ENCODE assay signal across 16 cellular contexts in the genomic region with DNA sequence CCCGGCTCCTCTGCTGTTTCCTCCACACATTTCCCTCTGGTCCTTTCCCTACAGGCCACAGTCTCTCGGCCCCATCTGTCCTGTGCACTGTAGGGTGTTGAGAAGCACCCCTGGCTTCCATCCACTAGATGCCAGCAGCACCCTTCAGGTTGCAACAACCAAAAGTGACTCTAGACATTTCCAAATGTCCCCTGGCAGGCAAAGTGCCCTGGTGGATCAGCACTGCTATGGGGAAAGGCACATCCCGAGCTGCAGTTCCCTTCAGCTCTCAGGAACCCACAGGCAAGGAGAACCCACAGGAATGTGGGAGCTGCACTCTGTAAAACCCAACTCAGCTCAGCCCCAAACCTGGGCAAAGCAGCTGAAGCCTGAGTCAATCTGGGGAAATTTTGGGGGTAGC.
DNase-seq lines count a peak whose midpoint lies in the region; ATAC-seq and TF ChIP-seq lines count a peak whose summit lies in the region.
"Had no signal": no experiment of that assay in that cellular context is flagged by ENCODE, and none has a peak within 500 bp of the region (broad histone marks: within the 10 kb centered on the region; RNA-seq: fewer than 3 reads in every experiment).

No MANE protein-coding gene starts in this region.

- TF ChIP-seq CTCF in endodermal cell (conservative IDR thresholded peaks at IDR 0.05) = peak; percentile 55

- no peak overlapping the region for H2AK5ac ChIP-seq in neuronal stem cell (ENCODE audit: low read depth, low read length)

- peak in 2 of 3 experiments; percentile 13 to 28 for DNase-seq in NCI-H1417 (lab: John Stamatoyannopoulos, UW)
- DNase-seq in NCI-H1417 treated with DMSO at 0.1 percent for 48 hours (lab: John Stamatoyannopoulos, UW) = no peak
- DNase-seq in NCI-H2107 treated with DMSO at 0.1 percent for 48 hours (lab: John Stamatoyannopoulos, UW; ENCODE audit: unreplicated experiment) = peak; percentile 29
- DNase-seq in endodermal cell = no peak
- DNase-seq in neuronal stem cell (ENCODE audit: low spot score) = no peak
- DNase-seq in DMS 273 (lab: John Stamatoyannopoulos, UW; ENCODE audit: unreplicated experiment) = no peak
- DNase-seq in activated T-cell treated with anti-CD3 and anti-CD28 coated beads, Interleukin-2, amount 50 U/mL, for 72 hours = no peak
- DNase-seq: 8988T; activated CD4-positive, alpha-beta T cell treated with anti-CD3 and anti-CD28 coated beads for 1 hour; amniotic stem cell; left ventricle myocardium inferior; pancreas had no signal

- H3K18ac ChIP-seq in neuronal stem cell (ENCODE audit: low read length) = peak overlapping the region; percentile 16

- no peak overlapping the region for H3K23ac ChIP-seq in neuronal stem cell (ENCODE audit: low read depth, low read length, poor library complexity)

- H2BK5ac ChIP-seq in neuronal stem cell (ENCODE audit: low read length) = no peak overlapping the region

- no peaks in the 10 kb centered on the region for H3K27me3 Mint-ChIP-seq in endodermal cell (ENCODE audit: insufficient read depth)
- no peaks in the 10 kb centered on the region for H3K27me3 Mint-ChIP-seq in activated T-cell treated with anti-CD3 and anti-CD28 coated beads, Interleukin-2, amount 50 U/mL, for 72 hours (ENCODE audit: low read depth)

- H3K27ac Mint-ChIP-seq in endodermal cell = peak overlapping the region; percentile 28
- no peak overlapping the region for H3K27ac Mint-ChIP-seq in activated T-cell treated with anti-CD3 and anti-CD28 coated beads, Interleukin-2, amount 50 U/mL, for 72 hours

- no peak overlapping the region for H3K4me2 ChIP-seq in neuronal stem cell (ENCODE audit: insufficient read depth, low read length, poor library complexity, severe bottlenecking)

- H3K4me1 Mint-ChIP-seq in endodermal cell = peaks cover 7% of the 10 kb centered on the region
- H3K4me1 Mint-ChIP-seq in activated T-cell treated with anti-CD3 and anti-CD28 coated beads, Interleukin-2, amount 50 U/mL, for 72 hours (ENCODE audit: low read depth) = peaks cover 10% of the 10 kb centered on the region

- H3K9me3 Mint-ChIP-seq in endodermal cell = peaks cover 13% of the 10 kb centered on the region
- H3K9me3 Mint-ChIP-seq in activated T-cell treated with anti-CD3 and anti-CD28 coated beads, Interleukin-2, amount 50 U/mL, for 72 hours = no peaks in the 10 kb centered on the region

- WGBS in endodermal cell (ENCODE audit: insufficient coverage in 1 of 2, insufficient read length in 1 of 2), 2 experiments = 75 to 100% methylated on average over 2 to 3 of the region's 3 CpGs
- no CpG with 5 or more reads among the region's 3 CpGs for WGBS in neuronal stem cell (ENCODE audit: extremely low coverage in 2 of 2, insufficient read length in 2 of 2, insufficient replicate concordance in 1 of 2), 2 donors

- H3K14ac ChIP-seq in neuronal stem cell (ENCODE audit: low read length) = no peak overlapping the region

- H3K36me3 Mint-ChIP-seq in endodermal cell (ENCODE audit: low read depth) = peaks cover 22% of the 10 kb centered on the region
- H3K36me3 Mint-ChIP-seq in activated T-cell treated with anti-CD3 and anti-CD28 coated beads, Interleukin-2, amount 50 U/mL, for 72 hours (ENCODE audit: insufficient read depth in 2 of 2) = peaks cover 2 to 14% of the 10 kb centered on the region in 2 donors

- no peak overlapping the region for H2BK15ac ChIP-seq in neuronal stem cell (ENCODE audit: low read length)

- H2BK12ac ChIP-seq in neuronal stem cell (ENCODE audit: low read length) = no peak overlapping the region

- no peak overlapping the region for H4K91ac ChIP-seq in neuronal stem cell (ENCODE audit: low read depth, low read length, poor library complexity)

- no peaks in the 10 kb centered on the region for H3K79me1 ChIP-seq in neuronal stem cell (ENCODE audit: low read depth, low read length)

- no peak for ATAC-seq in GM21423 (IDR thresholded peaks at IDR 0.05; ENCODE audit: unreplicated experiment)
- ATAC-seq in activated T-cell treated with anti-CD3 and anti-CD28 coated beads, Interleukin-2, amount 50 U/mL, for 72 hours (replicated peaks in 1 of 2) = no peak
- ATAC-seq: GM12878 had no signal

- peaks cover 10% of the 10 kb centered on the region for H3K36me3 ChIP-seq in endodermal cell (ENCODE audit: control insufficient read depth, insufficient read depth, low read length)
- no peaks in the 10 kb centered on the region for H3K36me3 ChIP-seq in neuronal stem cell (replicated peaks in 1 of 2; ENCODE audit: control insufficient read depth in 2 of 2, insufficient read depth in 2 of 2, low read length in 2 of 2)
- H3K36me3 ChIP-seq: pancreas had no signal

- no peak overlapping the region for H2BK120ac ChIP-seq in neuronal stem cell (ENCODE audit: low read depth, low read length)

- H3K27me3 ChIP-seq in endodermal cell (ENCODE audit: control insufficient read depth, insufficient read depth, low read length, poor library complexity, severe bottlenecking) (no peaks in the 10 kb centered on the region), neuronal stem cell (ENCODE audit: control insufficient read depth in 3 of 3, insufficient read depth in 3 of 3, low read depth in 1 of 3, low read length in 3 of 3) (no peaks in the 10 kb centered on the region)
- H3K27me3 ChIP-seq: dorsolateral prefrontal cortex, pancreas, tibial nerve had no signal

- H3K27ac ChIP-seq in endodermal cell (ENCODE audit: low read depth, low read length) (no peak overlapping the region), neuronal stem cell (replicated peaks; ENCODE audit: low read length) (no peak overlapping the region)
- H3K27ac ChIP-seq: left ventricle myocardium inferior, pancreas had no signal

- no peak overlapping the region for H3K4ac ChIP-seq in neuronal stem cell (ENCODE audit: low read length)

- H3K9ac ChIP-seq in endodermal cell (ENCODE audit: extremely low read depth, low read length, poor library complexity, severe bottlenecking) (no peak overlapping the region), neuronal stem cell (ENCODE audit: low read depth, low read length, poor library complexity) (no peak overlapping the region)

- H3K4me3 Mint-ChIP-seq in endodermal cell = no peak overlapping the region
- H3K4me3 Mint-ChIP-seq in activated T-cell treated with anti-CD3 and anti-CD28 coated beads, Interleukin-2, amount 50 U/mL, for 72 hours = no peak overlapping the region

- no peak overlapping the region for H2AFZ ChIP-seq in neuronal stem cell (ENCODE audit: low read length)

- no peak overlapping the region for H4K8ac ChIP-seq in neuronal stem cell (ENCODE audit: low read depth, low read length)

- H3K4me1 ChIP-seq in endodermal cell (ENCODE audit: control insufficient read depth, insufficient read depth, low read length) (no peaks in the 10 kb centered on the region), neuronal stem cell (ENCODE audit: control insufficient read depth in 2 of 2, insufficient read depth in 1 of 2, low read depth in 1 of 2, low read length in 2 of 2) (peaks cover 0 to 10% of the 10 kb centered on the region in 2 donors)
- H3K4me1 ChIP-seq: left ventricle myocardium inferior, pancreas had no signal

- H3K4me3 ChIP-seq in endodermal cell (ENCODE audit: low read length) (no peak overlapping the region), neuronal stem cell (ENCODE audit: low read length in 2 of 2) (no peak overlapping the region)
- H3K4me3 ChIP-seq: GM12878, left ventricle myocardium inferior, pancreas had no signal

- H3K9me3 ChIP-seq in endodermal cell (ENCODE audit: control insufficient read depth, low read length) = peaks cover 14% of the 10 kb centered on the region
- H3K9me3 ChIP-seq in neuronal stem cell (replicated peaks in 1 of 2; ENCODE audit: control insufficient read depth in 2 of 2, insufficient read depth in 1 of 2, low read depth in 1 of 2, low read length in 2 of 2) = peaks cover 4% of the 10 kb centered on the region in 2 donors
- H3K9me3 ChIP-seq: pancreas, tibial nerve had no signal

Comparison
In these comparisons a context has a peak if more than half of its experiments do, and no peak if none do; other contexts are left out.
1. DNase-seq: peak in NCI-H1417 (2 of 3) and NCI-H2107 treated with DMSO at 0.1 percent for 48 hours (single experiment); none in NCI-H1417 treated with DMSO at 0.1 percent for 48 hours (single experiment), endodermal cell (single experiment), neuronal stem cell (single experiment), DMS 273 (single experiment) and activated T-cell treated with anti-CD3 and anti-CD28 coated beads, Interleukin-2, amount 50 U/mL, for 72 hours (0 of 2).